ENCODE assay signal across 8 cellular contexts in genomic region chr19:33376423-33376822, GRCh38. TPM values are rescaled to one million over a fixed set of nuclear protein-coding genes. Genes with fewer than 3 reads are reported as not detected.
DNase-seq lines count a peak whose midpoint lies in the region; ATAC-seq and TF ChIP-seq lines count a peak whose summit lies in the region.

No MANE protein-coding gene starts in this region.

- intact Hi-C loops in Calu3 (cut with micrococcal nuclease; ENCODE audit: unreplicated experiment), result no loop called here

- POLR2A ChIA-PET in RWPE1 (lab: Yijun Ruan, JAX; ENCODE audit: low non-redundant PET), result interaction anchor here (0.9 kb wide), 1 partner anchor 127 kb away, joined by 4 read pairs; no protein-coding TSS in a partner anchor

- peak; percentile 67 for DNase-seq in Calu3
- peak; percentile 61 for DNase-seq in RWPE1 (ENCODE audit: low spot score)
- peak; percentile 42 for DNase-seq in fibroblast of the conjunctiva (ENCODE audit: low read depth)
- DNase-seq in progenitor cell of endocrine pancreas (ENCODE audit: low spot score, unreplicated experiment), result no peak
- no peak for DNase-seq in NK-92 (lab: John Stamatoyannopoulos, UW; ENCODE audit: unreplicated experiment)
- no peak for DNase-seq in ureter (ENCODE audit: low spot score)
- DNase-seq in DMS 273 (lab: John Stamatoyannopoulos, UW; ENCODE audit: unreplicated experiment), result no peak

- BruUV-seq in Calu3 (replicated peaks; lab: Mats Ljungman, UMichigan), result no TSS peak

- H3K4me1 Mint-ChIP-seq in Calu3 (ENCODE audit: low read depth, unreplicated experiment), result peaks cover 32% of the 10 kb centered on the region
- peaks cover 30% of the 10 kb centered on the region for H3K4me1 Mint-ChIP-seq in progenitor cell of endocrine pancreas (ENCODE audit: low read depth)

- ATAC-seq in HG03039 (IDR thresholded peaks at IDR 0.05; ENCODE audit: unreplicated experiment), result no peak

- TF ChIP-seq CTCF in Calu3 (IDR thresholded peaks at IDR 0.05; ENCODE audit: unreplicated experiment) (no peak), RWPE1 (conservative IDR thresholded peaks at IDR 0.05; ENCODE audit: low read depth) (no peak), progenitor cell of endocrine pancreas (IDR thresholded peaks at IDR 0.05; ENCODE audit: unreplicated experiment) (no peak)

- H3K36me3 Mint-ChIP-seq in Calu3 (ENCODE audit: insufficient read depth, unreplicated experiment), result peaks cover 74% of the 10 kb centered on the region
- peaks cover 15% of the 10 kb centered on the region for H3K36me3 Mint-ChIP-seq in progenitor cell of endocrine pancreas (ENCODE audit: insufficient read depth)

- H3K27me3 Mint-ChIP-seq in Calu3 (ENCODE audit: unreplicated experiment) (no peaks in the 10 kb centered on the region), progenitor cell of endocrine pancreas (no peaks in the 10 kb centered on the region)

- no peak overlapping the region for H3K27ac ChIP-seq in RWPE1

- H3K4me3 Mint-ChIP-seq in Calu3 (ENCODE audit: low read depth, unreplicated experiment) (peak overlapping the region; percentile 95), progenitor cell of endocrine pancreas (ENCODE audit: low read depth) (peak overlapping the region; percentile 14)

- H3K27ac Mint-ChIP-seq in Calu3 (ENCODE audit: unreplicated experiment) (peak overlapping the region; percentile 42), progenitor cell of endocrine pancreas (no peak overlapping the region)

- H3K9me3 Mint-ChIP-seq in Calu3 (ENCODE audit: low read depth, unreplicated experiment) (no peaks in the 10 kb centered on the region), progenitor cell of endocrine pancreas (ENCODE audit: low read depth) (no peaks in the 10 kb centered on the region)

- CTCF ChIA-PET in Calu3 (lab: Charles Lee), result interaction anchor here (0.8 to 1.2 kb wide), 2 partner anchors 120 to 157 kb away, joined by 5 to 6 read pairs; no protein-coding TSS in a partner anchor
- CTCF ChIA-PET in RWPE1 (lab: Yijun Ruan, JAX), result interaction anchor here (1.6 kb wide), 1 partner anchor 74 kb away, joined by 5 read pairs; the partner anchor contains the start of gene CEBPA

RNA-seq across cellular contexts. Expression of gene CEBPG, which starts 2.9 kb away (rescaled TPM):
- total RNA-seq in Calu3 (2022) (38.3 and 39.5 TPM in 2 replicates), progenitor cell of endocrine pancreas (33.6 and 35.3 TPM in 2 replicates), ureter (31.3 TPM)

Comparison
In these comparisons a context has a peak if more than half of its experiments do, and no peak if none do; other contexts are left out.
1. DNase-seq: peak in Calu3 (single experiment), RWPE1 (single experiment) and fibroblast of the conjunctiva (single experiment); none in progenitor cell of endocrine pancreas (single experiment), NK-92 (single experiment), ureter (single experiment) and DMS 273 (single experiment).